13 cellular contexts compared by ENCODE assay signal in the genomic region with DNA sequence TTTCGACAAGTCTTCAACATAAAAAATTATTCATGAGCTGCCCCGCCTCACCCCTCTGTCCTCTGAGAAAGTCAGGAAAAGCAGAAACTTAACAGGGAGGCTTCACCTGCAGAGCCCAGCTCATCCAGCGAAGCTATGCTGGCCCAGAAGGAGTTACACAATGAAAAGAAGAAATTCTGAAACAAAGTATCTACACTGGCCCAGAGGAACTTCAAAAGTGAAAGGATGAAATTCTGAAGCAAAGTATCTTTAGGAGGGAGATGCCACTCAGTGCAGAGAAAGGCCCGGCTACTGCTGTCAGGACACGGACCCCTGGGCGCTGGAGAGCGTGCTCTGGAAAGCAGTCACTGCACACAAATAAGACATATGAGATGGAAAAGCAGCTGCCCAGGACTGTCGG. TPM values are rescaled to one million over a fixed set of nuclear protein-coding genes. Genes with fewer than 3 reads are reported as not detected.
DNase-seq lines count a peak whose midpoint lies in the region; ATAC-seq and TF ChIP-seq lines count a peak whose summit lies in the region.
"Had no signal": no experiment of that assay in that cellular context is flagged by ENCODE, and none has a peak within 500 bp of the region (broad histone marks: within the 10 kb centered on the region; RNA-seq: fewer than 3 reads in every experiment).

No MANE protein-coding gene starts in this region.

- ATAC-seq in activated B cell treated with CpG ODN at 0.5 μM for 24 hours (ENCODE audit: low read depth) (no peak), upper lobe of left lung (ENCODE audit: low FRiP score in 2 of 2) (no peak), HG03097 (IDR thresholded peaks at IDR 0.05; ENCODE audit: low FRiP score, unreplicated experiment) (no peak)
- ATAC-seq: left colon had no signal

- WGBS in upper lobe of left lung, 2 donors = 80 to 85% methylated on average over 8 of the region's 8 CpGs

- H3K4me3 Mint-ChIP-seq in MCF 10A (ENCODE audit: unreplicated experiment) (peak overlapping the region; percentile 83), activated B cell treated with CpG ODN at 0.5 μM for 24 hours (peak overlapping the region; percentile 73), immature natural killer cell (peak overlapping the region; percentile 62 to 81 (median 75))

- H3K36me3 ChIP-seq in breast epithelium = no peaks in the 10 kb centered on the region
- peaks cover 0 to 22% (median 17%) of the 10 kb centered on the region in 4 donors for H3K36me3 ChIP-seq in upper lobe of left lung
- H3K36me3 ChIP-seq: BE2C had no signal

- DNase-seq in MCF 10A (ENCODE audit: unreplicated experiment) (no peak), breast epithelium (ENCODE audit: low spot score in 2 of 2) (no peak), activated B cell treated with CpG ODN at 0.5 μM for 24 hours (no peak), immature natural killer cell (no peak), upper lobe of left lung (peak in 1 of 2 donors; percentile 12), GM19238 (ENCODE audit: insufficient read length, low spot score) (no peak)
- no peak for DNase-seq in activated effector memory CD4-positive, alpha-beta T cell treated with anti-CD3 and anti-CD28 coated beads, Interleukin-2, amount 50 U/mL, for 16 hours
- DNase-seq: BE2C, NCI-H446, Right ventricle myocardium superior had no signal

- no peak overlapping the region for H3K4me3 ChIP-seq in breast epithelium
- H3K4me3 ChIP-seq in upper lobe of left lung = no peak overlapping the region

- H3K4me1 ChIP-seq in breast epithelium = peaks cover 0 to 7% of the 10 kb centered on the region in 2 donors
- peaks cover 27 to 48% (median 39%) of the 10 kb centered on the region in 4 donors for H3K4me1 ChIP-seq in upper lobe of left lung

- no peaks in the 10 kb centered on the region for H3K9me3 Mint-ChIP-seq in MCF 10A (ENCODE audit: unreplicated experiment)
- H3K9me3 Mint-ChIP-seq in activated B cell treated with CpG ODN at 0.5 μM for 24 hours = no peaks in the 10 kb centered on the region
- H3K9me3 Mint-ChIP-seq in immature natural killer cell = no peaks in the 10 kb centered on the region

- H3K36me3 Mint-ChIP-seq in MCF 10A (ENCODE audit: insufficient read depth, unreplicated experiment) (peaks cover 11% of the 10 kb centered on the region), activated B cell treated with CpG ODN at 0.5 μM for 24 hours (ENCODE audit: low read depth) (peaks cover 31% of the 10 kb centered on the region), immature natural killer cell (peaks cover 0 to 9% (median 0%) of the 10 kb centered on the region in 3 donors)

- TF ChIP-seq POLR2A in breast epithelium (IDR thresholded peaks at IDR 0.05) (no peak), upper lobe of left lung (IDR thresholded peaks at IDR 0.05) (no peak)

- H3K9me3 ChIP-seq in breast epithelium (no peaks in the 10 kb centered on the region), upper lobe of left lung (no peaks in the 10 kb centered on the region)
- H3K9me3 ChIP-seq: BE2C had no signal

- POLR2A ChIA-PET in MCF 10A (lab: Yijun Ruan, JAX) = interaction anchor here (3.8 kb wide), 1 partner anchor 44 kb away, joined by 42 read pairs; the partner anchor contains the start of gene APRT
- POLR2A ChIA-PET in activated B cell treated with CpG ODN at 0.5 μM for 24 hours (lab: Charles Lee) = interaction anchor here (0.7 to 3.2 kb wide), 2 partner anchors 44 to 1094 kb away, joined by 4 to 39 read pairs; partner anchors contain the start of gene APRT

- no peaks in the 10 kb centered on the region for H3K27me3 ChIP-seq in breast epithelium
- H3K27me3 ChIP-seq in upper lobe of left lung = no peaks in the 10 kb centered on the region
- H3K27me3 ChIP-seq: BE2C had no signal

- TF ChIP-seq CTCF in MCF 10A (IDR thresholded peaks at IDR 0.05; ENCODE audit: unreplicated experiment) = no peak
- no peak for TF ChIP-seq CTCF in breast epithelium (IDR thresholded peaks at IDR 0.05)
- TF ChIP-seq CTCF in activated B cell treated with CpG ODN at 0.5 μM for 24 hours (IDR thresholded peaks at IDR 0.05) = no peak
- no peak for TF ChIP-seq CTCF in upper lobe of left lung (IDR thresholded peaks at IDR 0.05)

- H3K27ac Mint-ChIP-seq in MCF 10A (ENCODE audit: low read depth, unreplicated experiment) (no peak overlapping the region), activated B cell treated with CpG ODN at 0.5 μM for 24 hours (peak overlapping the region; percentile 64), immature natural killer cell (peak overlapping the region; percentile 65 to 84 (median 76))

- intact Hi-C loops in MCF 10A (cut with micrococcal nuclease) (no loop called here), breast epithelium (cut with DNase I; ENCODE audit: low total_unique reads) (no loop called here), activated B cell treated with CpG ODN at 0.5 μM for 24 hours (cut with micrococcal nuclease) (loop anchor here (5.0 kb wide), 1 partner anchor 203 kb away; the partner anchor contains the start of gene CYBA)

- no peak for TF ChIP-seq EP300 in upper lobe of left lung (IDR thresholded peaks at IDR 0.05)

- H3K27ac ChIP-seq in breast epithelium (no peak overlapping the region), upper lobe of left lung (peak overlapping the region in 3 of 4 donors; percentile 39 to 87 (median 49))

- no TSS peak for BruUV-seq in MCF 10A (replicated peaks; lab: Mats Ljungman, UMichigan)

- CTCF ChIA-PET in MCF 10A (lab: Yijun Ruan, JAX) = interaction anchor here (5.1 kb wide), 1 partner anchor 41 kb away, joined by 47 read pairs; the partner anchor contains the start of gene APRT
- CTCF ChIA-PET in activated B cell treated with CpG ODN at 0.5 μM for 24 hours (lab: Charles Lee) = no interaction called here

- H3K4me1 Mint-ChIP-seq in MCF 10A (ENCODE audit: insufficient read depth, unreplicated experiment) (peaks cover 18% of the 10 kb centered on the region), activated B cell treated with CpG ODN at 0.5 μM for 24 hours (peaks cover 39% of the 10 kb centered on the region), immature natural killer cell (peaks cover 33 to 43% of the 10 kb centered on the region in 2 donors)

- H3K27me3 Mint-ChIP-seq in MCF 10A (ENCODE audit: insufficient read depth, unreplicated experiment) (no peaks in the 10 kb centered on the region), activated B cell treated with CpG ODN at 0.5 μM for 24 hours (no peaks in the 10 kb centered on the region), immature natural killer cell (ENCODE audit: low read depth in 3 of 3) (peaks cover 3 to 7% (median 4%) of the 10 kb centered on the region in 3 donors)

RNA-seq across cellular contexts. Expression of gene GALNS, which starts 1.6 kb away (rescaled TPM):
- total RNA-seq in MCF 10A (2022) (26.0 and 31.6 TPM in 2 replicates), breast epithelium (10 to 100 TPM; 16.2 to 29.5 (median 17.9) TPM), activated B cell treated with CpG ODN at 0.5 μM for 24 hours (39.9 and 48.3 TPM in 2 replicates), upper lobe of left lung (100 to 1,000 TPM in 1 of 6 donors, 10 to 100 TPM in 5; 24.8 to 140 (median 45.6) TPM)
- polyA plus RNA-seq in immature natural killer cell = 10 to 100 TPM; 10.4 to 15.4 (median 10.9) TPM

RNA-seq across cellular contexts. Expression of gene TRAPPC2L, which starts 1.8 kb away (rescaled TPM):
- 35.6 and 42.6 TPM in 2 replicates for total RNA-seq in MCF 10A (2022)
- total RNA-seq in breast epithelium = 10 to 100 TPM; 32.1 to 37.8 (median 34.4) TPM
- 38.7 and 54.8 TPM in 2 replicates for total RNA-seq in activated B cell treated with CpG ODN at 0.5 μM for 24 hours
- polyA plus RNA-seq in immature natural killer cell = 100 to 1,000 TPM; 101 to 138 (median 113) TPM
- 10 to 100 TPM; 10.9 to 62.5 (median 32.4) TPM for total RNA-seq in upper lobe of left lung

RNA-seq across cellular contexts. Expression of gene PABPN1L, which starts 11.3 kb away (rescaled TPM):
- not detected in 2 replicates for total RNA-seq in MCF 10A (2022)
- total RNA-seq in breast epithelium = not detected
- total RNA-seq in activated B cell treated with CpG ODN at 0.5 μM for 24 hours = 0.44 and 0.67 TPM in 2 replicates
- not detected for polyA plus RNA-seq in immature natural killer cell
- under 1 TPM in 1 of 6 donors, not detected in 5; 0.20 TPM for total RNA-seq in upper lobe of left lung
- total RNA-seq: left colon, omental fat pad, Right ventricle myocardium superior had no signal

RNA-seq across cellular contexts. Expression of gene APRT, which starts 43.4 kb away (rescaled TPM):
- 231 and 248 TPM in 2 replicates for total RNA-seq in MCF 10A (2022)
- total RNA-seq in breast epithelium = 100 to 1,000 TPM in 2 of 3 donors, 10 to 100 TPM in 1; 93.8 to 152 (median 126) TPM
- 198 and 209 TPM in 2 replicates for total RNA-seq in activated B cell treated with CpG ODN at 0.5 μM for 24 hours
- polyA plus RNA-seq in immature natural killer cell = 100 to 1,000 TPM; 432 to 476 (median 450) TPM
- 100 to 1,000 TPM in 4 of 6 donors, 10 to 100 TPM in 2; 76.5 to 147 (median 124) TPM for total RNA-seq in upper lobe of left lung

RNA-seq across cellular contexts. Expression of gene CDT1, which starts 51.6 kb away (rescaled TPM):
- total RNA-seq in MCF 10A (2022) (5.3 and 16.6 TPM in 2 replicates), breast epithelium (1 to 10 TPM; 1.3 to 3.3 (median 3.2) TPM), activated B cell treated with CpG ODN at 0.5 μM for 24 hours (4.3 and 5.5 TPM in 2 replicates), upper lobe of left lung (1 to 10 TPM in 5 of 6 donors, not detected in 1; 2.3 to 4.7 (median 3.5) TPM)
- polyA plus RNA-seq in immature natural killer cell = 1 to 10 TPM in 2 of 3 donors, not detected in 1; 1.3 to 3.1 TPM

Comparison
In these comparisons a context has a peak if more than half of its experiments do, and no peak if none do; other contexts are left out.
1. H3K27ac ChIP-seq: peak in upper lobe of left lung (3 of 4); none in breast epithelium (0 of 2).
2. Peak in every context shown above with its lines, with median percentiles within 50 percentile points of each other: H3K4me3 Mint-ChIP-seq.